Comparison of ENCODE assay signal across 1 cellular context in the genomic region with DNA sequence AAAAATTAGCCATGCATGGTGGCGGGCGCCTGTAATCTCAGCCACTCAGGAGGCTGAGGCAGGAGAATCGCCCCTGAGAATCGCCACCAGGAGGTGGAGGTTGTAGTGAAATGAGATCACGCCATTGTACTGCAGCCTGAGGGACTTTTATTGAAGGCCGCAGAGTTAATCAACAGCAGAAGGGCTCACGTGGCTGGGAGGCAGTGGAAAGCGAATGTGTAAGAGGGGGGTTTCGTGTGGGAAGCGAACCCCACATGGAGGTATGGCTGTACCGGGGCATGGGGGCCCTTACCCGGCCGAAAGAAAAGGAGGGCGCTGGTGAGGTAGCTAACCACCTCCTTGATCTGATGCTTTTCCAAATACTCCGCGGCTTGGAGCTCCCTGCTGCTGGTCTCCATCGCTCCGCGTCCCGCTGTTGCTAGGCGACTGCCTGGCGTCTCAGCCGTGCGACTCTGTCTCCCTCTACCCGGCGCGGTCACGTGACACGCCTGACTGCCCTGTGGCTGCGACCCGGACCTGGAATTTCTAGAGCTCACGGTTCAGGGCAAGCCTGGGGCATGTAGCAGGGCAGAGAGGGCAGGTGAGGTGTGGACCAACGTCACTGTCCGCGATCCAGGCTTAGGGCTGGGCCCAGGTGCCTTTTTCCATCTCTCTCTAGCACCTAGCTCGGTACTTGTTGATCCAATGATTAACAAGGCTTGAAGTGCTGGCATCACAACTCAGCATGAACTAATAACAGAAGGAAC.
A peak's percentile ranks its signal among the peaks of the same experiment; 100 is the strongest.
TF ChIP-seq lines count a peak whose summit lies in the region.

A gene with protein sequence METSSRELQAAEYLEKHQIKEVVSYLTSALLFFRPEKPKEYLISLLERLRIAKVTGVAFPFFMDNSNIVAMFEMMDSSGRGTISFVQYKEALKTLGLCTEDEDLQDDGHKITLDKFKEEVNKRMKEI (minus strand): TSS at position 428 of the 746 bp plus-strand sequence. CDS start 30 bp downstream, at position 398.

TF ChIP-seq in HEK293, 187 proteins besides CTCF, POLR2A, EP300 and RAD21 (continued from another document and continues in another):
- no peak for TF ChIP-seq ZNF514 (tag by site-specific recombination; IDR thresholded peaks at IDR 0.05)
- no peak for TF ChIP-seq ZNF416 (tag by site-specific recombination; IDR thresholded peaks at IDR 0.05)
- TF ChIP-seq ZNF677 (tag by site-specific recombination; IDR thresholded peaks at IDR 0.05): no peak
- no peak for TF ChIP-seq ZBTB7A (tag by site-specific recombination; IDR thresholded peaks at IDR 0.05; ENCODE audit: low read depth)
- no peak for TF ChIP-seq ZSCAN5A (tag by site-specific recombination; IDR thresholded peaks at IDR 0.05)
- 0 out of 2 replicates have a peak, but pooled peaks have one; percentile 29 for TF ChIP-seq ZNF2 (tag by site-specific recombination; IDR thresholded peaks at IDR 0.05)
- no peak for TF ChIP-seq BCL11A (tag by site-specific recombination; IDR thresholded peaks at IDR 0.05; ENCODE audit: low read depth)
- TF ChIP-seq, protein P1, sequence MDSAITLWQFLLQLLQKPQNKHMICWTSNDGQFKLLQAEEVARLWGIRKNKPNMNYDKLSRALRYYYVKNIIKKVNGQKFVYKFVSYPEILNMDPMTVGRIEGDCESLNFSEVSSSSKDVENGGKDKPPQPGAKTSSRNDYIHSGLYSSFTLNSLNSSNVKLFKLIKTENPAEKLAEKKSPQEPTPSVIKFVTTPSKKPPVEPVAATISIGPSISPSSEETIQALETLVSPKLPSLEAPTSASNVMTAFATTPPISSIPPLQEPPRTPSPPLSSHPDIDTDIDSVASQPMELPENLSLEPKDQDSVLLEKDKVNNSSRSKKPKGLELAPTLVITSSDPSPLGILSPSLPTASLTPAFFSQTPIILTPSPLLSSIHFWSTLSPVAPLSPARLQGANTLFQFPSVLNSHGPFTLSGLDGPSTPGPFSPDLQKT (IDR thresholded peaks at IDR 0.05; ENCODE audit: borderline replicate concordance, low read depth, low read length): no peak
- no peak for TF ChIP-seq ZNF701 (tag by site-specific recombination; IDR thresholded peaks at IDR 0.05)
- no peak for TF ChIP-seq ZNF239 (tag by site-specific recombination; IDR thresholded peaks at IDR 0.05)
- TF ChIP-seq ZNF23 (tag by site-specific recombination; IDR thresholded peaks at IDR 0.05; ENCODE audit: borderline replicate concordance): no peak
- TF ChIP-seq ZNF560 (tag by site-specific recombination; IDR thresholded peaks at IDR 0.05; ENCODE audit: borderline replicate concordance): no peak
- no peak for TF ChIP-seq ZNF354C (tag by site-specific recombination; IDR thresholded peaks at IDR 0.05; ENCODE audit: borderline replicate concordance, low read depth)
- TF ChIP-seq TRIM28 (IDR thresholded peaks at IDR 0.05; ENCODE audit: borderline replicate concordance, low read length): no peak
- no peak for TF ChIP-seq TSHZ1 (tag by site-specific recombination; IDR thresholded peaks at IDR 0.05; ENCODE audit: borderline replicate concordance)
- TF ChIP-seq ZNF792 (tag by site-specific recombination; IDR thresholded peaks at IDR 0.05): no peak; the same call in 1 of the 2 replicates
- TF ChIP-seq REPIN1 (tag by site-specific recombination; IDR thresholded peaks at IDR 0.05; ENCODE audit: low read depth): no peak
- no peak for TF ChIP-seq ZNF169 (tag by site-specific recombination; IDR thresholded peaks at IDR 0.05)
- TF ChIP-seq ZNF394 (tag by site-specific recombination; IDR thresholded peaks at IDR 0.05; ENCODE audit: borderline replicate concordance): peak; percentile 45; the same call in 1 of the 2 replicates
- no peak for TF ChIP-seq ZNF248 (tag by site-specific recombination; IDR thresholded peaks at IDR 0.05)
- TF ChIP-seq ZNF768 (tag by site-specific recombination; IDR thresholded peaks at IDR 0.05): no peak
- TF ChIP-seq ZBTB48 (tag by site-specific recombination; IDR thresholded peaks at IDR 0.05): 0 out of 2 replicates have a peak, but pooled peaks have one; percentile 42
- TF ChIP-seq ZNF558 (tag by site-specific recombination; IDR thresholded peaks at IDR 0.05): no peak
- no peak for TF ChIP-seq OSR2 (tag by site-specific recombination; IDR thresholded peaks at IDR 0.05)
- 0 out of 2 replicates have a peak, but pooled peaks have one; percentile 26 for TF ChIP-seq ZEB2 (tag by site-specific recombination; IDR thresholded peaks at IDR 0.05)
- TF ChIP-seq, protein P2, sequence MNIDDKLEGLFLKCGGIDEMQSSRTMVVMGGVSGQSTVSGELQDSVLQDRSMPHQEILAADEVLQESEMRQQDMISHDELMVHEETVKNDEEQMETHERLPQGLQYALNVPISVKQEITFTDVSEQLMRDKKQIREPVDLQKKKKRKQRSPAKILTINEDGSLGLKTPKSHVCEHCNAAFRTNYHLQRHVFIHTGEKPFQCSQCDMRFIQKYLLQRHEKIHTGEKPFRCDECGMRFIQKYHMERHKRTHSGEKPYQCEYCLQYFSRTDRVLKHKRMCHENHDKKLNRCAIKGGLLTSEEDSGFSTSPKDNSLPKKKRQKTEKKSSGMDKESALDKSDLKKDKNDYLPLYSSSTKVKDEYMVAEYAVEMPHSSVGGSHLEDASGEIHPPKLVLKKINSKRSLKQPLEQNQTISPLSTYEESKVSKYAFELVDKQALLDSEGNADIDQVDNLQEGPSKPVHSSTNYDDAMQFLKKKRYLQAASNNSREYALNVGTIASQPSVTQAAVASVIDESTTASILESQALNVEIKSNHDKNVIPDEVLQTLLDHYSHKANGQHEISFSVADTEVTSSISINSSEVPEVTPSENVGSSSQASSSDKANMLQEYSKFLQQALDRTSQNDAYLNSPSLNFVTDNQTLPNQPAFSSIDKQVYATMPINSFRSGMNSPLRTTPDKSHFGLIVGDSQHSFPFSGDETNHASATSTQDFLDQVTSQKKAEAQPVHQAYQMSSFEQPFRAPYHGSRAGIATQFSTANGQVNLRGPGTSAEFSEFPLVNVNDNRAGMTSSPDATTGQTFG (tag by site-specific recombination; IDR thresholded peaks at IDR 0.05; ENCODE audit: borderline replicate concordance): no peak
- no peak for TF ChIP-seq ZNF585B (tag by site-specific recombination; IDR thresholded peaks at IDR 0.05)
- no peak for TF ChIP-seq ZNF549 (tag by site-specific recombination; IDR thresholded peaks at IDR 0.05)
- TF ChIP-seq ZNF645 (tag by site-specific recombination; IDR thresholded peaks at IDR 0.05): no peak
- TF ChIP-seq ZNF623 (tag by site-specific recombination; IDR thresholded peaks at IDR 0.05): no peak
- TF ChIP-seq ZNF76 (tag by site-specific recombination; IDR thresholded peaks at IDR 0.05; ENCODE audit: borderline replicate concordance, low read depth): peak; percentile 36; the same call in 1 of the 2 replicates
- TF ChIP-seq, protein P3, sequence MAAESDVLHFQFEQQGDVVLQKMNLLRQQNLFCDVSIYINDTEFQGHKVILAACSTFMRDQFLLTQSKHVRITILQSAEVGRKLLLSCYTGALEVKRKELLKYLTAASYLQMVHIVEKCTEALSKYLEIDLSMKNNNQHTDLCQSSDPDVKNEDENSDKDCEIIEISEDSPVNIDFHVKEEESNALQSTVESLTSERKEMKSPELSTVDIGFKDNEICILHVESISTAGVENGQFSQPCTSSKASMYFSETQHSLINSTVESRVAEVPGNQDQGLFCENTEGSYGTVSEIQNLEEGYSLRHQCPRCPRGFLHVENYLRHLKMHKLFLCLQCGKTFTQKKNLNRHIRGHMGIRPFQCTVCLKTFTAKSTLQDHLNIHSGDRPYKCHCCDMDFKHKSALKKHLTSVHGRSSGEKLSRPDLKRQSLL (tag by site-specific recombination; IDR thresholded peaks at IDR 0.05): peak; percentile 98
- peak; percentile 83 for TF ChIP-seq ZNF561 (tag by site-specific recombination; IDR thresholded peaks at IDR 0.05; ENCODE audit: borderline replicate concordance)
- TF ChIP-seq ZNF48 (tag by site-specific recombination; IDR thresholded peaks at IDR 0.05): no peak
- no peak for TF ChIP-seq ZNF513 (tag by site-specific recombination; IDR thresholded peaks at IDR 0.05)
- no peak for TF ChIP-seq ZNF830 (tag by site-specific recombination; IDR thresholded peaks at IDR 0.05; ENCODE audit: low read depth)
- TF ChIP-seq, protein P4, sequence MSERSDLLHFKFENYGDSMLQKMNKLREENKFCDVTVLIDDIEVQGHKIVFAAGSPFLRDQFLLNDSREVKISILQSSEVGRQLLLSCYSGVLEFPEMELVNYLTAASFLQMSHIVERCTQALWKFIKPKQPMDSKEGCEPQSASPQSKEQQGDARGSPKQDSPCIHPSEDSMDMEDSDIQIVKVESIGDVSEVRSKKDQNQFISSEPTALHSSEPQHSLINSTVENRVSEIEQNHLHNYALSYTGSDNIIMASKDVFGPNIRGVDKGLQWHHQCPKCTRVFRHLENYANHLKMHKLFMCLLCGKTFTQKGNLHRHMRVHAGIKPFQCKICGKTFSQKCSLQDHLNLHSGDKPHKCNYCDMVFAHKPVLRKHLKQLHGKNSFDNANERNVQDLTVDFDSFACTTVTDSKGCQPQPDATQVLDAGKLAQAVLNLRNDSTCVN (tag by site-specific recombination; optimal IDR thresholded peaks at IDR 0.05): peak; percentile 34
- TF ChIP-seq ZNF311 (tag by site-specific recombination; IDR thresholded peaks at IDR 0.05; ENCODE audit: borderline replicate concordance): no peak
- TF ChIP-seq, protein P5, sequence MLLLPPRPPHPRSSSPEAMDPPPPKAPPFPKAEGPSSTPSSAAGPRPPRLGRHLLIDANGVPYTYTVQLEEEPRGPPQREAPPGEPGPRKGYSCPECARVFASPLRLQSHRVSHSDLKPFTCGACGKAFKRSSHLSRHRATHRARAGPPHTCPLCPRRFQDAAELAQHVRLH (tag by site-specific recombination; IDR thresholded peaks at IDR 0.05): peak; percentile 49; the same call in 1 of the 2 replicates
- peak; percentile 87; the same call in 1 of the 2 replicates for TF ChIP-seq ZNF501 (tag by site-specific recombination; IDR thresholded peaks at IDR 0.05)
- no peak for TF ChIP-seq ZFP69B (tag by site-specific recombination; IDR thresholded peaks at IDR 0.05)
- TF ChIP-seq, protein P6, sequence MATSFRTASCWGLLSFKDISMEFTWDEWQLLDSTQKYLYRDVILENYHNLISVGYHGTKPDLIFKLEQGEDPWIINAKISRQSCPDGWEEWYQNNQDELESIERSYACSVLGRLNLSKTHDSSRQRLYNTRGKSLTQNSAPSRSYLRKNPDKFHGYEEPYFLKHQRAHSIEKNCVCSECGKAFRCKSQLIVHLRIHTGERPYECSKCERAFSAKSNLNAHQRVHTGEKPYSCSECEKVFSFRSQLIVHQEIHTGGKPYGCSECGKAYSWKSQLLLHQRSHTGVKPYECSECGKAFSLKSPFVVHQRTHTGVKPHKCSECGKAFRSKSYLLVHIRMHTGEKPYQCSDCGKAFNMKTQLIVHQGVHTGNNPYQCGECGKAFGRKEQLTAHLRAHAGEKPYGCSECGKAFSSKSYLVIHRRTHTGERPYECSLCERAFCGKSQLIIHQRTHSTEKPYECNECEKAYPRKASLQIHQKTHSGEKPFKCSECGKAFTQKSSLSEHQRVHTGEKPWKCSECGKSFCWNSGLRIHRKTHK (tag by site-specific recombination; IDR thresholded peaks at IDR 0.05): no peak
